ENCODE assay signal across 8 cellular contexts in the genomic region with DNA sequence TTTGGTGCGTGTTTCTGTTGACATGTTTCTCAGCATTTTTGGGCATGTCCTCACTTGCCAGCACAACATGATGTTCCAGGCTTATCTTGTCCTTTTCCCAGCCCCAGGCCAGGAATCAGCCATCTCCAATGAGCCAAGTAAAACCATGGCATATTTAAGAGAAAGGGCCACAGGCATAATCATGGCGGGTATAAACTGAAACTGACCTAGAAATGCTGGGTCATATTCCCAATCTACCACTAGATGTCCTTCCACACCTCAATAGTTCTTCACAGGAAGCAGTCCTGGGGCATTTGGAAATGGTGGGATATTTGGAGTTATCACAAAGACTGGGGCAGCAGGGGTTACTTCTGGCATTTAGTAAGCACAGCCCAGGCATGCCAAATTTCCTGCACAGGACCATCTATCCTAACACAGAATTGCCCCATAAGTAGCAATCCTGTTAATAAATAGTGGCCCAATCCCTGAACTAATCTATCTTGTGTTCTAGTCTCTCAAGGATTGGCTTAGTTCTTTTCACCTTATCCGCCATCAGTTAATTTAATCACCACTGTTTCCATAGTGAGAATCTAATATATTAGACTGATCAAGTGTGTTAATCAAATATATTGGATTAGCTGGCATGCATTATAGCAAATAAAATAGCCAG.
A peak's percentile ranks its signal among the peaks of the same experiment; 100 is the strongest.
DNase-seq lines count a peak whose midpoint lies in the region; ATAC-seq and TF ChIP-seq lines count a peak whose summit lies in the region.

No MANE protein-coding gene starts in this region.

- no peaks in the 10 kb centered on the region for H3K36me3 ChIP-seq in smooth muscle cell (ENCODE audit: low read depth)

- ATAC-seq in HG03045 (IDR thresholded peaks at IDR 0.05; ENCODE audit: unreplicated experiment) = no peak
- no peak for ATAC-seq in GM18502 (IDR thresholded peaks at IDR 0.05; ENCODE audit: poor library complexity, unreplicated experiment)

- peak; percentile 40 for TF ChIP-seq CTCF in HL-60 (IDR thresholded peaks at IDR 0.05; ENCODE audit: insufficient read depth, low read length)
- TF ChIP-seq CTCF in fibroblast of villous mesenchyme (IDR thresholded peaks at IDR 0.05; ENCODE audit: insufficient read depth, low read depth, low read length) = peak; percentile 70
- peak; percentile 44 for TF ChIP-seq CTCF in smooth muscle cell (IDR thresholded peaks at IDR 0.05; ENCODE audit: borderline replicate concordance, insufficient read depth, poor library complexity, severe bottlenecking)

- H3K9me3 ChIP-seq in smooth muscle cell (replicated peaks; ENCODE audit: low read depth) = no peaks in the 10 kb centered on the region

- no peaks in the 10 kb centered on the region for H4K20me1 ChIP-seq in smooth muscle cell (ENCODE audit: low read depth)

- H3K9ac ChIP-seq in smooth muscle cell (ENCODE audit: low read depth) = no peak overlapping the region

- no peak overlapping the region for H3K27ac ChIP-seq in HL-60 (replicated peaks)
- H3K27ac ChIP-seq in smooth muscle cell (ENCODE audit: low read depth) = no peak overlapping the region

- DNase-seq in GM04504 (ENCODE audit: low read depth) = peak; percentile 7
- DNase-seq in HL-60 (ENCODE audit: low read depth in 1 of 2, low spot score in 1 of 2) = no peak
- DNase-seq in RPMI7951 (ENCODE audit: low read depth) = peak; percentile 64
- peak; percentile 28 for DNase-seq in fibroblast of villous mesenchyme (ENCODE audit: low read depth)
- DNase-seq in smooth muscle cell (lab: John Stamatoyannopoulos, UW; ENCODE audit: unreplicated experiment) = no peak
- no peak for DNase-seq in stimulated activated CD8-positive, alpha-beta memory T cell treated with anti-CD3 and anti-CD28 coated beads, Interleukin-4, amount 100 ng/mL, for 48 hours

- H3K4me3 ChIP-seq in HL-60 (replicated peaks; ENCODE audit: insufficient read depth, low read length) (no peak overlapping the region), fibroblast of villous mesenchyme (ENCODE audit: low read depth, low read length) (no peak overlapping the region), smooth muscle cell (no peak overlapping the region)

- H3K27me3 ChIP-seq in HL-60 (ENCODE audit: insufficient read depth, poor library complexity, severe bottlenecking) (no peaks in the 10 kb centered on the region), smooth muscle cell (ENCODE audit: low read depth) (no peaks in the 10 kb centered on the region)

- H3F3A ChIP-seq in smooth muscle cell (ENCODE audit: low read depth) = no peaks in the 10 kb centered on the region

- no peaks in the 10 kb centered on the region for H3K79me2 ChIP-seq in smooth muscle cell (ENCODE audit: low read depth)

- H3K4me1 ChIP-seq in smooth muscle cell (ENCODE audit: low read depth) = no peaks in the 10 kb centered on the region

- H2AFZ ChIP-seq in smooth muscle cell (ENCODE audit: low read depth) = peak overlapping the region; percentile 84

- peak overlapping the region; percentile 45 for H3K4me2 ChIP-seq in smooth muscle cell

- 70% methylated on average over 3 of the region's 3 CpGs for WGBS in smooth muscle cell (ENCODE audit: low lambda C conversion rate)

Comparison
In these comparisons a context has a peak if more than half of its experiments do, and no peak if none do; other contexts are left out.
1. DNase-seq: peak in GM04504 (single experiment), RPMI7951 (single experiment) and fibroblast of villous mesenchyme (single experiment); none in HL-60 (0 of 2), smooth muscle cell (single experiment) and stimulated activated CD8-positive, alpha-beta memory T cell treated with anti-CD3 and anti-CD28 coated beads, Interleukin-4, amount 100 ng/mL, for 48 hours (single experiment).
2. Peak in every context shown above with its lines, with median percentiles within 50 percentile points of each other: CTCF ChIP-seq.